2 cellular contexts compared by ENCODE assay signal in genomic region chr7:78203042-78203720, GRCh38.
TF ChIP-seq lines count a peak whose summit lies in the region.

No MANE protein-coding gene starts in this region.

TF ChIP-seq in IMR-90, 13 proteins besides CTCF, POLR2A, EP300 and RAD21:
- TF ChIP-seq, protein P1, sequence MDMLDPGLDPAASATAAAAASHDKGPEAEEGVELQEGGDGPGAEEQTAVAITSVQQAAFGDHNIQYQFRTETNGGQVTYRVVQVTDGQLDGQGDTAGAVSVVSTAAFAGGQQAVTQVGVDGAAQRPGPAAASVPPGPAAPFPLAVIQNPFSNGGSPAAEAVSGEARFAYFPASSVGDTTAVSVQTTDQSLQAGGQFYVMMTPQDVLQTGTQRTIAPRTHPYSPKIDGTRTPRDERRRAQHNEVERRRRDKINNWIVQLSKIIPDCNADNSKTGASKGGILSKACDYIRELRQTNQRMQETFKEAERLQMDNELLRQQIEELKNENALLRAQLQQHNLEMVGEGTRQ (IDR thresholded peaks at IDR 0.05; ENCODE audit: low read depth, low read length), result no peak; the same call in 1 of the 2 replicates
- no peak for TF ChIP-seq BHLHE40 (IDR thresholded peaks at IDR 0.05; ENCODE audit: low read depth, low read length)
- no peak for TF ChIP-seq CEBPB (IDR thresholded peaks at IDR 0.05; ENCODE audit: low read depth, low read length)
- no peak for TF ChIP-seq MAFK (IDR thresholded peaks at IDR 0.05; ENCODE audit: low read depth, low read length)
- no peak for TF ChIP-seq FOS (IDR thresholded peaks at IDR 0.05; ENCODE audit: low read depth, low read length)
- no peak for TF ChIP-seq CHD1 (IDR thresholded peaks at IDR 0.05; ENCODE audit: low read depth, low read length)
- TF ChIP-seq RFX5 (IDR thresholded peaks at IDR 0.05; ENCODE audit: low read depth, low read length), result no peak
- TF ChIP-seq MXI1 (IDR thresholded peaks at IDR 0.05; ENCODE audit: borderline replicate concordance, low read depth, low read length), result no peak
- TF ChIP-seq, protein P2, sequence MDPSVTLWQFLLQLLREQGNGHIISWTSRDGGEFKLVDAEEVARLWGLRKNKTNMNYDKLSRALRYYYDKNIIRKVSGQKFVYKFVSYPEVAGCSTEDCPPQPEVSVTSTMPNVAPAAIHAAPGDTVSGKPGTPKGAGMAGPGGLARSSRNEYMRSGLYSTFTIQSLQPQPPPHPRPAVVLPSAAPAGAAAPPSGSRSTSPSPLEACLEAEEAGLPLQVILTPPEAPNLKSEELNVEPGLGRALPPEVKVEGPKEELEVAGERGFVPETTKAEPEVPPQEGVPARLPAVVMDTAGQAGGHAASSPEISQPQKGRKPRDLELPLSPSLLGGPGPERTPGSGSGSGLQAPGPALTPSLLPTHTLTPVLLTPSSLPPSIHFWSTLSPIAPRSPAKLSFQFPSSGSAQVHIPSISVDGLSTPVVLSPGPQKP (IDR thresholded peaks at IDR 0.05; ENCODE audit: borderline replicate concordance, low read depth, low read length), result no peak
- no peak for TF ChIP-seq NFE2L2 (IDR thresholded peaks at IDR 0.05; ENCODE audit: low read depth, low read length)
- no peak for TF ChIP-seq SMC3 (IDR thresholded peaks at IDR 0.05; ENCODE audit: low read depth, low read length)
- no peak for TF ChIP-seq MAZ (IDR thresholded peaks at IDR 0.05; ENCODE audit: borderline replicate concordance, low read depth, low read length)
- TF ChIP-seq RCOR1 (IDR thresholded peaks at IDR 0.05; ENCODE audit: insufficient replicate concordance, low read length), result no peak

TF ChIP-seq in neural cell, 6 proteins besides CTCF, POLR2A, EP300 and RAD21:
- TF ChIP-seq TAF1 (IDR thresholded peaks at IDR 0.05; ENCODE audit: low read depth) (no peak), POLR2AphosphoS5 (IDR thresholded peaks at IDR 0.05) (peak; percentile 63)
